In the genomic region with DNA sequence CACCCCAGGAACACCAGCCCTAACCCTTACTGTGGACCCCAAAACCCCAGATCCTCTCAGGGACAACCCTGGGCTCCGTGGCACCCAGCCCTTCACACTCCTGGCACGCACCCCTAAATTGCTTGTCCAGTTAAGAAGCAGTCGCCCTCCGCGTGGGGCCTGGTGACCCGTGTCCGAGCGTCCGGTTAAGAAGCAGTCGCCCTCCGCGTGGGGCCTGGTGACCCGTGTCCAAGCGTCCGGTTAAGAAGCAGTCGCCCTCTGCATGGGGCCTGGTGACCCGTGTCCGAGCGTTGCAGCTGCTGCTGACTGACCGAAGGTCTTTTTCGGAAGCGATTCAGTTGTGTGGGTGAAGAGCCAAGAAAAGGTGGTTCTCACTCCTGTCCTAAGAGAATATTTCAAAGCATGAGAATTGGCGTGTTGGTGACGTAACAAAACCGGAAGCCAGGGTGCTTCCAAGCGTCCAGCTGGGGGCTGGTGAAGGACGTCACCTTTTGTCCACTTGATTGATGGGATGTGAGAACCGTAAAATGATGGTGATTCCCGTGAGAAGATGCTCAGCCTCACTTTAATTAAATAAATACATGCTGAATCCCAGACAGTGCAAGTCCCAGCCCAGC, we compare ENCODE assay signal across 16 cellular contexts.
DNase-seq lines count a peak whose midpoint lies in the region; ATAC-seq and TF ChIP-seq lines count a peak whose summit lies in the region.
"Had no signal": no experiment of that assay in that cellular context is flagged by ENCODE, and none has a peak within 500 bp of the region (broad histone marks: within the 10 kb centered on the region; RNA-seq: fewer than 3 reads in every experiment).

No MANE protein-coding gene starts in this region.

- H3K4me1 Mint-ChIP-seq in glutamatergic neuron (ENCODE audit: low read depth, unreplicated experiment), result peaks cover 2% of the 10 kb centered on the region

- intact Hi-C loops in cardiac septum (cut with DNase I) (no loop called here), heart right ventricle (cut with DNase I) (no loop called here), testis (cut with DNase I; ENCODE audit: low total_unique reads) (no loop called here)

- H3K27ac ChIP-seq in heart right ventricle, result no peak overlapping the region
- H3K27ac ChIP-seq in testis, result no peak overlapping the region
- H3K27ac ChIP-seq: GM23248, PC-9, SJCRH30 had no signal

- TF ChIP-seq CTCF in heart right ventricle (IDR thresholded peaks at IDR 0.05) (no peak), testis (IDR thresholded peaks at IDR 0.05) (no peak), glutamatergic neuron (IDR thresholded peaks at IDR 0.05; ENCODE audit: partially characterized antibody, unreplicated experiment) (no peak)

- H3K27me3 Mint-ChIP-seq in glutamatergic neuron (ENCODE audit: unreplicated experiment), result no peaks in the 10 kb centered on the region

- DNase-seq in cardiac septum (ENCODE audit: low spot score) (peak; percentile 71), heart right ventricle (no peak), SHP77 treated with DMSO at 0.1 percent for 48 hours (lab: John Stamatoyannopoulos, UW) (peak; percentile 35), mesenteric fat pad (ENCODE audit: low spot score) (peak; percentile 86), testis (peak; percentile 9), glutamatergic neuron (no peak), NCI-H187 treated with DMSO at 0.1 percent for 48 hours (lab: John Stamatoyannopoulos, UW) (no peak), anterior cingulate cortex (lab: John Stamatoyannopoulos, UW) (no peak)
- DNase-seq: BE2C, DMS 273 treated with DMSO at 0.1 percent for 48 hours, GM23248, KBM-7, NCI-H1048, NCI-H69, PC-9, SJCRH30 had no signal

- no peak overlapping the region for H3K4me3 Mint-ChIP-seq in glutamatergic neuron (ENCODE audit: unreplicated experiment)

- H3K27me3 ChIP-seq in heart right ventricle, result peaks cover 0 to 30% (median 18%) of the 10 kb centered on the region in 7 donors
- H3K27me3 ChIP-seq in testis, result no peaks in the 10 kb centered on the region
- H3K27me3 ChIP-seq: BE2C, SJCRH30 had no signal

- no peak overlapping the region for H3K27ac Mint-ChIP-seq in glutamatergic neuron (ENCODE audit: unreplicated experiment)

- TF ChIP-seq POLR2A in testis (IDR thresholded peaks at IDR 0.05), result no peak

- no peak for ATAC-seq in heart right ventricle

- H3K9me3 ChIP-seq in heart right ventricle (peaks cover 0 to 4% (median 0%) of the 10 kb centered on the region in 11 donors), testis (no peaks in the 10 kb centered on the region)
- H3K9me3 ChIP-seq: BE2C, SJCRH30 had no signal

- no peaks in the 10 kb centered on the region for H3K4me1 ChIP-seq in heart right ventricle
- no peaks in the 10 kb centered on the region for H3K4me1 ChIP-seq in testis
- H3K4me1 ChIP-seq: BE2C, SJCRH30 had no signal

- H3K9me3 Mint-ChIP-seq in glutamatergic neuron (ENCODE audit: unreplicated experiment), result peaks cover 4% of the 10 kb centered on the region

- no peaks in the 10 kb centered on the region for H3K36me3 ChIP-seq in heart right ventricle
- no peaks in the 10 kb centered on the region for H3K36me3 ChIP-seq in testis (ENCODE audit: low read depth, missing control alignments)
- H3K36me3 ChIP-seq: BE2C, SJCRH30 had no signal

- H3K36me3 Mint-ChIP-seq in glutamatergic neuron (ENCODE audit: unreplicated experiment), result no peaks in the 10 kb centered on the region

- H3K4me3 ChIP-seq in heart right ventricle (no peak overlapping the region), testis (no peak overlapping the region)
- H3K4me3 ChIP-seq: GM23248, PC-9, SJCRH30 had no signal

- 91 to 92% methylated on average over 29 of the region's 29 CpGs for WGBS in heart right ventricle, 2 donors
- WGBS in testis, 2 donors, result 93% methylated on average over 29 of the region's 29 CpGs

Comparison
In these comparisons a context has a peak if more than half of its experiments do, and no peak if none do; other contexts are left out.
1. DNase-seq: peak in cardiac septum (single experiment), SHP77 treated with DMSO at 0.1 percent for 48 hours (single experiment), mesenteric fat pad (single experiment) and testis (single experiment); none in heart right ventricle (0 of 2), glutamatergic neuron (single experiment), NCI-H187 treated with DMSO at 0.1 percent for 48 hours (single experiment) and anterior cingulate cortex (0 of 58).